In the genomic region with DNA sequence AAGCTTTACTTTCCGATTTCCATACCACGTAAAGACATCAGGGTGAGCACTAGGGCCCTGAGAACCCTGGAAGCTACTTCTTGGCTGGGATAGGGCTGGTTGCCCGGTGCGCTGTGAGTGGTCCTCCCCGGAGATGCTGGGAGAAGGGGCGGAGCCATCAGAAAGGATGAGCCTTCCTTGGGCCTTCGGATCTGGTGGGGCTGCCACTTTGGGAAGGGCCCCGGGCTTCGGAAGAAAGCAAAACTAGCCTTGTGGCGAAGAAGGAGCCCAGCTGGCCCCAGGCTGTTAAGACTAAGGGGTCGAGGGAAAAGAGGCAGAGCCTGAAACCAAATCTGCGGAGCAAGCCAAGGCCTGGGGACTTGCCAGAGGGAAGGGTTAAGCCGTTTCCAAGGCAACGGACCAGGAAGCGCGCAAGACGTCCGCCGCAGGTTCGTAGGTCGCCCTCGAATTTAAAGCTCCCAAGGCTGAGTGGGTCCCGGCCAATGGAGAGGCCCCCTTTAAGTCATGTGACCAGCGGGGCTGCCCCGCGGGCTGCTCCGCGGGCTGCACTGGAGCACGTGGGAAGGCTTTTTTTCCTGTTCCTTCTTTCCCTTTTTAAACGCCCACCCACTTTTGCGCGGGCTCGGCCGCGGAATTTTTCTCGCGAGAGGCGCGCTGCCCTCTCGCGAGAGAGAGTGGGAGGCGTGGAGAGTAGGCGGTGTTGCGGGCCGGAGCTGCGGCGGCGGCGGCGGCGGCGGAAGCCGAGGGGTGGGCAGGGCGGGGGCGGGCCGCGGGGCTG, we compare ENCODE assay signal across 8 cellular contexts. TPM values are rescaled to one million over a fixed set of nuclear protein-coding genes. Genes with fewer than 3 reads are reported as not detected.
DNase-seq lines count a peak whose midpoint lies in the region; ATAC-seq, FAIRE-seq and TF ChIP-seq lines count a peak whose summit lies in the region.

No MANE protein-coding gene starts in this region.

- no peaks in the 10 kb centered on the region for H3K36me3 ChIP-seq in BE2C
- H3K36me3 ChIP-seq in colonic mucosa = no peaks in the 10 kb centered on the region

- H3K4me1 ChIP-seq in BE2C (no peaks in the 10 kb centered on the region; the same call in 1 of the 2 replicates), colonic mucosa (peaks cover 3% of the 10 kb centered on the region)

- FAIRE-seq in GM19239 (lab: Jason Lieb, UNC) = peak; percentile 98

- peak overlapping the region; percentile 44 to 91 for H3K9ac ChIP-seq in colonic mucosa (ENCODE audit: low read depth in 2 of 2, low read length in 2 of 2)

- intact Hi-C loops in colonic mucosa (cut with DNase I) = no loop called here

- peak; percentile 82 for ATAC-seq in HG03442 (IDR thresholded peaks at IDR 0.05; ENCODE audit: unreplicated experiment)

- peak overlapping the region; percentile 97 for H3K27ac ChIP-seq in colonic mucosa

- H3K9me3 ChIP-seq in BE2C = no peaks in the 10 kb centered on the region
- H3K9me3 ChIP-seq in colonic mucosa = no peaks in the 10 kb centered on the region

- peak overlapping the region; percentile 78 for H3K4me3 ChIP-seq in BE2C (ENCODE audit: low read depth, low read length)
- H3K4me3 ChIP-seq in colonic mucosa = peak overlapping the region; percentile 92

- H3K27me3 ChIP-seq in BE2C (no peaks in the 10 kb centered on the region), colonic mucosa (no peaks in the 10 kb centered on the region)

- DNase-seq in BE2C (peak; percentile 96), GM19239 (ENCODE audit: insufficient read length, low spot score) (peak; percentile 79), NCI-H510A treated with DMSO at 0.1 percent for 48 hours (lab: John Stamatoyannopoulos, UW) (peak; percentile 41), colonic mucosa (peak; percentile 95), kidney tubule cell (ENCODE audit: low spot score) (peak; percentile 99)
- DNase-seq in activated CD4-positive, alpha-beta T cell treated with anti-CD3 and anti-CD28 coated beads for 4 hours = peak; percentile 92 to 93
- DNase-seq in stimulated activated CD4-positive, alpha-beta T cell treated with anti-CD3 and anti-CD28 coated beads, Interleukin-1b, Interleukin-23, amount 100 ng/mL, for 1 hour (ENCODE audit: low read depth in 2 of 2) = peak; percentile 77 to 82

- TF ChIP-seq CTCF in BE2C (IDR thresholded peaks at IDR 0.05; ENCODE audit: low read depth, low read length) = no peak
- no peak for TF ChIP-seq CTCF in colonic mucosa (IDR thresholded peaks at IDR 0.05)

RNA-seq across cellular contexts. Expression of gene AKAP11, which starts 0.4 kb away (rescaled TPM):
- polyA plus RNA-seq in BE2C (2012; ENCODE audit: insufficient read depth, insufficient read length, low read depth) = 22.4 TPM
- total RNA-seq in colonic mucosa = 10 to 100 TPM; 19.9 to 27.6 TPM

Comparison
In these comparisons a context has a peak if more than half of its experiments do, and no peak if none do; other contexts are left out.
1. Peak in every context shown above with its lines: DNase-seq, ATAC-seq, H3K4me3 ChIP-seq and H3K27ac ChIP-seq.
2. DNase-seq: peak in every context shown above with its lines; median percentile 99 in kidney tubule cell; 96 in BE2C; 95 in colonic mucosa; 92 in activated CD4-positive, alpha-beta T cell treated with anti-CD3 and anti-CD28 coated beads for 4 hours; 80 in stimulated activated CD4-positive, alpha-beta T cell treated with anti-CD3 and anti-CD28 coated beads, Interleukin-1b, Interleukin-23, amount 100 ng/mL, for 1 hour; 79 in GM19239; 41 in NCI-H510A treated with DMSO at 0.1 percent for 48 hours.